In the genomic region with DNA sequence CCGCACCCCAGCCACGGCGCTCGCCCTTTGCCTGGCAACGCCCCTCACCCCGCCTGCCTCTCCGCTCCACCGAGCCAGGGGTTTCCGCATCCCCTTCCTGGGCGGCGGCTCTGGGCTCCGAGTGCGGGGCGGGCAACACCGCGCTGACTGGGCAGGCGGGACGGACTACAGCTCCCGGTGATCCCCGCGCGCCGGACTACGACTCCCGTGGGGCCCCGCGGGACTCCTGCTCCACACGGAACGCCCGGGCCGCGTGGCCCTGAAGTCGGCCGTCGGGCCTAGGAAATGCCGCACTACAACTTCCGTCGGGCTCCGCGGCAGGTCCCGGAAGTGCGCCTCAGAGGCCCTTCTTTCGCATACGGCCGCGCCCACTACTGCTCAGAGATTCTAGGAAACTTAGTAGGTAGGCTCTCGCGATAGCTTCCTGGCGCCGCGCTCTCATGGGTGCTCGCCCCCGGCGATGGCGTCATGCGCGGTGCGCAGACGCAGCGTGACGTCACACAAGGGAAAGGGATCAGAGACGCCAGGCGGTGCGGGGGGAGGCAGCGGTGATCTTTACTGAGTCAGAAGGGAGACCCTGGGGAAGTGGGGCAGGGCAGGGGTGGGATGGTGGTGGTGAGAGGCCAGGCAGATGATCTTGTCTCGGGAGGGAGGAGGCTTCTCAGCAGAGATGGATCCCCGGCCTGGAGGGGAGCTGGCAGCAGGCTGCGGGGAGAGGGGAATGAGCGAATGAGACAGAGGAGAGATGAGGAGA, we compare ENCODE assay signal across 8 cellular contexts. TPM values are rescaled to one million over a fixed set of nuclear protein-coding genes. Genes with fewer than 3 reads are reported as not detected.
DNase-seq lines count a peak whose midpoint lies in the region; ATAC-seq and TF ChIP-seq lines count a peak whose summit lies in the region.

JOSD2 (minus strand) TSS at position 123 of the 754 bp plus-strand sequence. CDS start 760 bp downstream, outside the sequence.

- intact Hi-C loops in A673 (cut with micrococcal nuclease; ENCODE audit: unreplicated experiment) = loop anchor here (5.0 kb wide), 1 partner anchor 134 kb away; the partner anchor contains the start of gene NR1H2
- intact Hi-C loops in breast epithelium (cut with DNase I; ENCODE audit: low total_unique reads) = no loop called here

- H3K27me3 ChIP-seq in A673 (replicated peaks; ENCODE audit: insufficient read depth, low read depth, low read length, poor library complexity) = no peaks in the 10 kb centered on the region
- H3K27me3 ChIP-seq in breast epithelium = peaks cover 0 to 18% of the 10 kb centered on the region in 2 donors
- H3K27me3 ChIP-seq in iPS-18a (ENCODE audit: control insufficient read depth, insufficient read depth, low read length) = peaks cover 20% of the 10 kb centered on the region
- H3K27me3 ChIP-seq in skeletal muscle satellite cell (ENCODE audit: control insufficient read depth, insufficient read depth, low read length) = peaks cover 9% of the 10 kb centered on the region

- peak within 1 kb of the TSS; percentile 53 for H3K9ac ChIP-seq in iPS-18a (ENCODE audit: low read length)
- peak within 1 kb of the TSS; percentile 97 for H3K9ac ChIP-seq in skeletal muscle satellite cell (ENCODE audit: low read depth, low read length)

- H3K4me1 ChIP-seq in A673 (ENCODE audit: insufficient read depth, low read length, poor library complexity, severe bottlenecking) (peaks cover 6% of the 10 kb centered on the region), breast epithelium (peaks cover 7% of the 10 kb centered on the region in 2 donors), iPS-18a (ENCODE audit: control insufficient read depth, low read depth, low read length) (no peaks in the 10 kb centered on the region), skeletal muscle satellite cell (ENCODE audit: control insufficient read depth, insufficient read depth, low read length) (peaks cover 7% of the 10 kb centered on the region)

- TF ChIP-seq POLR2A in breast epithelium (IDR thresholded peaks at IDR 0.05) = no peak

- H3K4me2 ChIP-seq in skeletal muscle satellite cell (ENCODE audit: low read length) = peak within 1 kb of the TSS; percentile 100

- peak within 1 kb of the TSS; percentile 90 for H3K27ac ChIP-seq in A673 (ENCODE audit: low read depth, low read length, poor library complexity, severe bottlenecking)
- H3K27ac ChIP-seq in VCaP = peak within 1 kb of the TSS; percentile 66
- peak within 1 kb of the TSS; percentile 87 to 89 for H3K27ac ChIP-seq in breast epithelium
- H3K27ac ChIP-seq in iPS-18a (ENCODE audit: low read length) = peak within 1 kb of the TSS; percentile 27

- H3K4me3 ChIP-seq in A673 (ENCODE audit: low read depth, low read length, poor library complexity, severe bottlenecking) (peak within 1 kb of the TSS; percentile 63), breast epithelium (peak within 1 kb of the TSS; percentile 76 to 92 (median 81)), iPS-18a (ENCODE audit: low read length) (peak within 1 kb of the TSS; percentile 63), skeletal muscle satellite cell (ENCODE audit: low read length) (peak within 1 kb of the TSS; percentile 95)

- TF ChIP-seq CTCF in A673 (conservative IDR thresholded peaks at IDR 0.05; ENCODE audit: low read depth, low read length) = no peak
- TF ChIP-seq CTCF in VCaP (conservative IDR thresholded peaks at IDR 0.05) = no peak
- peak in 1 of 3 donors; percentile 37 for TF ChIP-seq CTCF in breast epithelium (IDR thresholded peaks at IDR 0.05)

- ATAC-seq in GM18868 (IDR thresholded peaks at IDR 0.05; ENCODE audit: unreplicated experiment) (peak; percentile 81), HG03108 (IDR thresholded peaks at IDR 0.05; ENCODE audit: unreplicated experiment) (peak; percentile 85)

- BruUV-seq in A673 (replicated peaks; lab: Mats Ljungman, UMichigan) = no TSS peak

- CTCF ChIA-PET in A673 (lab: Charles Lee) = interaction anchor here (0.5 to 1.2 kb wide), 4 partner anchors 26 to 848 kb away, joined by 3 read pairs; no protein-coding TSS in a partner anchor

- H3K36me3 ChIP-seq in A673 (ENCODE audit: insufficient read depth, low read length, poor library complexity, severe bottlenecking) (no peaks in the 10 kb centered on the region), breast epithelium (no peaks in the 10 kb centered on the region), iPS-18a (ENCODE audit: control insufficient read depth, low read depth, low read length) (no peaks in the 10 kb centered on the region), skeletal muscle satellite cell (ENCODE audit: insufficient read depth, low read length) (no peaks in the 10 kb centered on the region)

- H3K9me3 ChIP-seq in A673 (ENCODE audit: low read depth, low read length, poor library complexity, severe bottlenecking) (no peaks in the 10 kb centered on the region), breast epithelium (no peaks in the 10 kb centered on the region), iPS-18a (ENCODE audit: control insufficient read depth, low read depth, low read length) (no peaks in the 10 kb centered on the region), skeletal muscle satellite cell (replicated peaks; ENCODE audit: low read length) (no peaks in the 10 kb centered on the region)

- POLR2A ChIA-PET in A673 (lab: Charles Lee; ENCODE audit: low non-redundant PET) = interaction anchor here (0.5 to 0.6 kb wide), 3 partner anchors 38 to 134 kb away, joined by 3 to 12 read pairs (median 3); no protein-coding TSS in a partner anchor

- peak; percentile 100 for DNase-seq in A673 (ENCODE audit: low spot score)
- peak; percentile 98 for DNase-seq in NCI-H2196 treated with DMSO at 0.1 percent for 48 hours (lab: John Stamatoyannopoulos, UW; ENCODE audit: unreplicated experiment)
- peak; percentile 97 to 99 for DNase-seq in breast epithelium (ENCODE audit: low spot score in 2 of 2)

RNA-seq across cellular contexts. Expression of gene JOSD2, which starts in this region (rescaled TPM):
- total RNA-seq in A673 (2021) (26.8 and 31.9 TPM in 2 replicates), breast epithelium (10 to 100 TPM; 14.7 to 26.7 (median 20.3) TPM)
- 50.2 and 50.4 TPM in 2 replicates for total RNA-seq in skeletal muscle satellite cell (2012; rRNA removed)

Comparison
In these comparisons a context has a peak if more than half of its experiments do, and no peak if none do; other contexts are left out.
1. Peak in every context shown above with its lines: DNase-seq, ATAC-seq, H3K4me3 ChIP-seq and H3K27ac ChIP-seq.
2. H3K27ac ChIP-seq: peak in every context shown above with its lines; median percentile 90 in A673; 88 in breast epithelium; 66 in VCaP; 27 in iPS-18a.